In genomic region chr2:39879001-39879400, GRCh38 we compare ENCODE assay signal across 4 cellular contexts.
TF ChIP-seq lines count a peak whose summit lies in the region.

No MANE protein-coding gene starts in this region.

TF ChIP-seq in HEK293, 187 proteins besides CTCF, POLR2A, EP300 and RAD21:
- TF ChIP-seq ZNF146 (tag by site-specific recombination; IDR thresholded peaks at IDR 0.05): 0 out of 2 replicates have a peak, but pooled peaks have one; percentile 11

TF ChIP-seq in SK-N-SH treated with all-trans-retinoic acid at 6 μM for 48 hours, 23 proteins besides CTCF, POLR2A, EP300 and RAD21:
- TF ChIP-seq ZNF8 (CRISPR knock-in tag; IDR thresholded peaks at IDR 0.05): peak; percentile 68

TF ChIP-seq in K562, 482 proteins besides CTCF, POLR2A, EP300 and RAD21:
- peak; percentile 60 for TF ChIP-seq ZNF146 (CRISPR knock-in tag; IDR thresholded peaks at IDR 0.05; ENCODE audit: unreplicated experiment)

TF ChIP-seq in HepG2, 621 proteins besides CTCF, POLR2A, EP300 and RAD21:
- TF ChIP-seq, protein P1, sequence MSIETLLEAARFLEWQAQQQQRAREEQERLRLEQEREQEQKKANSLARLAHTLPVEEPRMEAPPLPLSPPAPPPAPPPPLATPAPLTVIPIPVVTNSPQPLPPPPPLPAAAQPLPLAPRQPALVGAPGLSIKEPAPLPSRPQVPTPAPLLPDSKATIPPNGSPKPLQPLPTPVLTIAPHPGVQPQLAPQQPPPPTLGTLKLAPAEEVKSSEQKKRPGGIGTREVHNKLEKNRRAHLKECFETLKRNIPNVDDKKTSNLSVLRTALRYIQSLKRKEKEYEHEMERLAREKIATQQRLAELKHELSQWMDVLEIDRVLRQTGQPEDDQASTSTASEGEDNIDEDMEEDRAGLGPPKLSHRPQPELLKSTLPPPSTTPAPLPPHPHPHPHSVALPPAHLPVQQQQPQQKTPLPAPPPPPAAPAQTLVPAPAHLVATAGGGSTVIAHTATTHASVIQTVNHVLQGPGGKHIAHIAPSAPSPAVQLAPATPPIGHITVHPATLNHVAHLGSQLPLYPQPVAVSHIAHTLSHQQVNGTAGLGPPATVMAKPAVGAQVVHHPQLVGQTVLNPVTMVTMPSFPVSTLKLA (IDR thresholded peaks at IDR 0.05): peak; percentile 39; the same call in 1 of the 2 replicates
TF ChIP-seq in HepG2: peak in this region for 1; not testable (repeated sequence) for 620.
